19 cellular contexts compared by ENCODE assay signal in genomic region chr6:143408151-143408786, GRCh38.
"Had no signal": no experiment of that assay in that cellular context is flagged by ENCODE, and none has a peak within 500 bp of the region (broad histone marks: within the 10 kb centered on the region; RNA-seq: fewer than 3 reads in every experiment).

No MANE protein-coding gene starts in this region.

- H3K4me1 Mint-ChIP-seq: activated naive CD4-positive, alpha-beta T cell treated with anti-CD3 and anti-CD28 coated beads, Interleukin-2, amount 50 U/mL, for 24 hours; naive thymus-derived CD8-positive, alpha-beta T cell had no signal

- ATAC-seq: activated CD8-positive, alpha-beta T cell treated with anti-CD3 and anti-CD28 coated beads for 36 hours; activated T-cell treated with anti-CD3 and anti-CD28 coated beads, Interleukin-2, amount 50 U/mL, for 4 hours; left ventricle myocardium superior; naive thymus-derived CD8-positive, alpha-beta T cell had no signal

- H3K36me3 ChIP-seq: adrenal gland, esophagus muscularis mucosa, right atrium auricular region, transverse colon had no signal

- DNase-seq: activated CD4-positive, alpha-beta T cell treated with anti-CD3 and anti-CD28 coated beads for 4 hours; activated CD8-positive, alpha-beta T cell treated with anti-CD3 and anti-CD28 coated beads for 36 hours; activated effector memory CD4-positive, alpha-beta T cell treated with anti-CD3 and anti-CD28 coated beads, Interleukin-2, amount 50 U/mL, for 16 hours; activated T-cell treated with anti-CD3 and anti-CD28 coated beads, Interleukin-2, amount 50 U/mL, for 4 hours; adrenal gland; central memory CD4-positive, alpha-beta T cell; hippocampal formation; left ventricle myocardium superior; mesenchymal stem cell; naive thymus-derived CD8-positive, alpha-beta T cell; stimulated activated CD4-positive, alpha-beta T cell treated with anti-CD3 and anti-CD28 coated beads, Interleukin-4, amount 100 ng/mL, for 24 hours; stimulated activated naive CD4-positive, alpha-beta T cell treated with Interleukin-2 at 50 U/mL for 16 hours; substantia nigra; transverse colon had no signal

- H3K4me3 ChIP-seq: adrenal gland, coronary artery, esophagus muscularis mucosa, right atrium auricular region, skin epidermis, transverse colon had no signal

- H3K27ac Mint-ChIP-seq: activated CD8-positive, alpha-beta T cell treated with anti-CD3 and anti-CD28 coated beads for 36 hours; activated naive CD4-positive, alpha-beta T cell treated with anti-CD3 and anti-CD28 coated beads, Interleukin-2, amount 50 U/mL, for 24 hours; naive thymus-derived CD8-positive, alpha-beta T cell had no signal

- H3K27ac ChIP-seq: adrenal gland, coronary artery, esophagus muscularis mucosa, right atrium auricular region, skin epidermis, transverse colon had no signal

- H3K4me1 ChIP-seq: adrenal gland, esophagus muscularis mucosa, right atrium auricular region, transverse colon had no signal

- H3K9me3 Mint-ChIP-seq: activated CD8-positive, alpha-beta T cell treated with anti-CD3 and anti-CD28 coated beads for 36 hours; activated naive CD4-positive, alpha-beta T cell treated with anti-CD3 and anti-CD28 coated beads, Interleukin-2, amount 50 U/mL, for 24 hours had no signal

- H3K4me3 Mint-ChIP-seq: activated CD8-positive, alpha-beta T cell treated with anti-CD3 and anti-CD28 coated beads for 36 hours; activated naive CD4-positive, alpha-beta T cell treated with anti-CD3 and anti-CD28 coated beads, Interleukin-2, amount 50 U/mL, for 24 hours; activated T-cell treated with anti-CD3 and anti-CD28 coated beads, Interleukin-2, amount 50 U/mL, for 4 hours; naive thymus-derived CD8-positive, alpha-beta T cell had no signal

- H3K36me3 Mint-ChIP-seq: naive thymus-derived CD8-positive, alpha-beta T cell had no signal

- H3K27me3 ChIP-seq: adrenal gland, esophagus muscularis mucosa, right atrium auricular region, transverse colon had no signal
